ENCODE assay signal across 20 cellular contexts in the genomic region with DNA sequence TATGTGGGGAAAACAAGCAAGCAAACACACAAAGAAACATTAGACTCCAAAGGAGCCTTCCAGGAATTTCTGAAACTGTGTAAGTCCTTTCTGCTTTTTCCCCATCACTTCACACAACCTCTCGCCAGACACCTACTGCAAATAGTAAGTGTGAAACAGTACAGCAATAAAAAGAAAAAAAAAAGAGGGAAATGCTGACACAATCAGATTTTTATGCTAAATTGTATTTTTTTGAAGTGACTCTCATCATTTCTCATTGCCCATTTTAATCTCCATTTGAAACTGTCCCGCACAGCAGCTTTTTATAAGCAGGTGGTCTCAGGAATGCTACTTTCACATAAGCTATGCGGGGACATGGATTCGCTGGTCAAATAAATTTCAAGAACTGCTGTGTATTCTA.
"Had no signal": no experiment of that assay in that cellular context is flagged by ENCODE, and none has a peak within 500 bp of the region (broad histone marks: within the 10 kb centered on the region; RNA-seq: fewer than 3 reads in every experiment).

No MANE protein-coding gene starts in this region.

- H3K9me3 ChIP-seq: colonic mucosa, lower lobe of right lung had no signal

- ATAC-seq: effector memory CD8-positive, alpha-beta T cell; foreskin keratinocyte; gastroesophageal sphincter; heart right ventricle; left cardiac atrium; left lung; left ventricle myocardium superior; lower lobe of right lung; mucosa of descending colon had no signal

- H3K36me3 ChIP-seq: colonic mucosa, esophagus muscularis mucosa, gastroesophageal sphincter, heart right ventricle, left lung, lower lobe of right lung had no signal

- H3K4me3 ChIP-seq: colonic mucosa, esophagus muscularis mucosa, gastroesophageal sphincter, heart right ventricle, left lung, lower lobe of right lung, mucosa of descending colon had no signal

- H3K4me1 ChIP-seq: colonic mucosa, esophagus muscularis mucosa, foreskin keratinocyte, gastroesophageal sphincter, heart right ventricle, left lung, lower lobe of right lung had no signal

- DNase-seq: colonic mucosa; cortex of kidney; effector CD8-positive, alpha-beta T cell; effector memory CD8-positive, alpha-beta T cell; foreskin keratinocyte; heart right ventricle; hippocampal formation; left cardiac atrium; left lung; left ventricle myocardium superior; lower lobe of right lung; mesenchymal stem cell; mucosa of descending colon; naive B cell had no signal

- FAIRE-seq: endothelial cell of umbilical vein, frontal cortex, islet of Langerhans, keratinocyte had no signal

- H3K27me3 ChIP-seq: colonic mucosa, esophagus muscularis mucosa, foreskin keratinocyte, gastroesophageal sphincter, heart right ventricle, left lung had no signal

- H3K27ac ChIP-seq: colonic mucosa, esophagus muscularis mucosa, foreskin keratinocyte, gastroesophageal sphincter, heart right ventricle, left lung, lower lobe of right lung had no signal
